In the genomic region with DNA sequence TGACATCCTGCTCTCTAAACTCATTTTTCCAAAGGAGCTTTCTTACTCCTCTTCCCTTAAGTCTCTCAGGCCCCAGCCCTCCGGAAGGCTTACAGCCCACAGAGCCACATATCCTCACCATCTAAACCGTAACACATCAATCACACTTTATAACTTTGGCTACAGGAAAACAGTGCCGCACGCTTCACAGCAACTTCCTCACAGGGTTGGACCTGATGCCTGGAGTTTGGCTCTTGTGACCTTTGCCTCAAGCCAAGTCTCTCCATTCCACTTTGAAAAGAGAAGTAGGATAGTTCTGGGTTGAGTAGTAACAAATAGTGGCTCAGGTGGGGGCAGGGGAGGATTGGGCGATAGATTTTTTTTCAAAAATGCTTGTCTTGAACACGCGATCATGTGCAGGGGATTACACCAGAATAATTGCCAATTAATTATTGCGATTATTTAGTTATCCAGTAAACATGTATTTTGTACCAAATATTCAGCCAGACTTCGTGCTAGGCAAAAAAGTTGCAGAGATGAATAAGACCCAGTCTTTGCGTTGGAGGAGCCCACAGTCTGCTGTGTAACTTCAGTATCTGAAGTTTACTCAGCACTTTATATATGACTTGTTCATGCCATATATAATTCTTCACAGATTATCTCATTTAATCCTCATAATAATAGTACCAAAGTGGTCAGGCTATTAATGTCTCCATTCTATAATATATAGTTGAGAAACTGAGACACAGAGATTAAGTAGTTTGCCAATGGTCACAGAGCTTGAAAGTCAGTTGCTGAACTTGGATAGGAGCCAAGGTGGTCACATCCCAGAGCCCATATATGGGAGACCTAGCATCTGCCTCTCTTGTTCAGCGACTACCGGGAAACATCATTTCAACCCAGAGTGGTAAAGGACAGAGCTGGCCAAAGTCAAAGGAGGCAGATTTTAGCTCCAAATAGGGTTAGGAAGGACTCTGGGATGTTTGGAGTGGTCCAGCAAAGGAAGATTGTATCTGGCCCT, we compare ENCODE assay signal across 10 cellular contexts. TPM values are rescaled to one million over a fixed set of nuclear protein-coding genes. Genes with fewer than 3 reads are reported as not detected.
DNase-seq lines count a peak whose midpoint lies in the region; ATAC-seq, FAIRE-seq and TF ChIP-seq lines count a peak whose summit lies in the region.
"Had no signal": no experiment of that assay in that cellular context is flagged by ENCODE, and none has a peak within 500 bp of the region (broad histone marks: within the 10 kb centered on the region; RNA-seq: fewer than 3 reads in every experiment).

No MANE protein-coding gene starts in this region.

- H3K9me3 Mint-ChIP-seq in CD14-positive monocyte = peaks cover 0 to 18% (median 8%) of the 10 kb centered on the region in 7 donors

- no peak for ATAC-seq in T-helper 17 cell
- no peak for ATAC-seq in HG02885 (IDR thresholded peaks at IDR 0.05; ENCODE audit: poor library complexity, unreplicated experiment)

- peaks cover 10% of the 10 kb centered on the region in 2 donors for H3K36me3 Mint-ChIP-seq in CD14-positive monocyte
- peaks cover 9% of the 10 kb centered on the region for H3K36me3 Mint-ChIP-seq in T-helper 17 cell (ENCODE audit: low read depth)

- H3K9me3 ChIP-seq in T-helper 17 cell (ENCODE audit: control insufficient read depth, low read length, poor library complexity, severe bottlenecking) = no peaks in the 10 kb centered on the region
- H3K9me3 ChIP-seq: spleen had no signal

- H3K27me3 Mint-ChIP-seq in CD14-positive monocyte (ENCODE audit: low read depth in 3 of 3) = peaks cover 82 to 93% (median 85%) of the 10 kb centered on the region in 3 donors
- H3K27me3 Mint-ChIP-seq in T-helper 17 cell = peaks cover 94% of the 10 kb centered on the region

- H3K4me1 Mint-ChIP-seq in CD14-positive monocyte = peaks cover 42% of the 10 kb centered on the region
- H3K4me1 Mint-ChIP-seq in T-helper 17 cell = peaks cover 35% of the 10 kb centered on the region

- H3K27ac Mint-ChIP-seq in CD14-positive monocyte (no peak overlapping the region), T-helper 17 cell (no peak overlapping the region)

- intact Hi-C loops in CD14-positive monocyte (cut with micrococcal nuclease) = loop anchor here in 1 of 2 donors (5.0 kb wide), 1 partner anchor 51 kb away; no protein-coding TSS in a partner anchor

- peak; percentile 38 for FAIRE-seq in GM12891 (lab: Jason Lieb, UNC)

- no peak for TF ChIP-seq POLR2A in GM12891 (IDR thresholded peaks at IDR 0.05; ENCODE audit: low read depth, low read length)

- peak overlapping the region; percentile 64 to 97 for H3K4me3 Mint-ChIP-seq in CD14-positive monocyte
- peak overlapping the region; percentile 1 for H3K4me3 Mint-ChIP-seq in T-helper 17 cell

- TF ChIP-seq CTCF in CD14-positive monocyte (IDR thresholded peaks at IDR 0.05) = no peak

- DNase-seq in CD14-positive monocyte (ENCODE audit: low spot score) = peak; percentile 53
- DNase-seq in GM12891 (ENCODE audit: insufficient read length, low spot score) = no peak
- DNase-seq in T-helper 17 cell = no peak
- DNase-seq in left kidney (ENCODE audit: low read depth, low spot score) = peak; percentile 80
- DNase-seq in NCI-H2227 treated with DMSO at 0.1 percent for 48 hours (lab: John Stamatoyannopoulos, UW) = no peak
- no peak for DNase-seq in DMS153 treated with DMSO at 0.1 percent for 48 hours (lab: John Stamatoyannopoulos, UW; ENCODE audit: unreplicated experiment)
- no peak for DNase-seq in NCI-H2171 (lab: John Stamatoyannopoulos, UW)
- DNase-seq: activated effector memory CD4-positive, alpha-beta T cell treated with anti-CD3 and anti-CD28 coated beads, Interleukin-2, amount 50 U/mL, for 16 hours; spleen had no signal

TF ChIP-seq in GM12891, 5 proteins besides CTCF, POLR2A, EP300 and RAD21:
- TF ChIP-seq SPI1 (IDR thresholded peaks at IDR 0.05; ENCODE audit: low read depth, low read length) (peak; percentile 62), POLR2AphosphoS5 (IDR thresholded peaks at IDR 0.05; ENCODE audit: low read depth, low read length) (no peak), PAX5 (IDR thresholded peaks at IDR 0.05; ENCODE audit: insufficient read depth, low read length, severe bottlenecking) (no peak), POU2F2 (IDR thresholded peaks at IDR 0.05; ENCODE audit: low read depth, low read length) (0 out of 2 replicates have a peak, but pooled peaks have one; percentile 16), TAF1 (IDR thresholded peaks at IDR 0.05; ENCODE audit: low read depth, low read length) (no peak)

RNA-seq across cellular contexts. Expression of a gene that starts 2.4 kb away (rescaled TPM):
- 1 to 10 TPM in 1 of 2 donors, under 1 TPM in 1; 0.07 to 1.2 TPM for polyA plus RNA-seq in CD14-positive monocyte
- polyA plus RNA-seq in GM12891 (2012; ENCODE audit: low read depth, missing spikeins) = 15.7 TPM
- under 1 TPM in 1 of 2 donors, not detected in 1; 0.70 TPM for total RNA-seq in T-helper 17 cell

Comparison
In these comparisons a context has a peak if more than half of its experiments do, and no peak if none do; other contexts are left out.
1. DNase-seq: peak in CD14-positive monocyte (single experiment) and left kidney (single experiment); none in GM12891 (single experiment), T-helper 17 cell (0 of 3), NCI-H2227 treated with DMSO at 0.1 percent for 48 hours (single experiment), DMS153 treated with DMSO at 0.1 percent for 48 hours (single experiment) and NCI-H2171 (single experiment).